Comparison of ENCODE assay signal across 12 cellular contexts in genomic region chr5:92505925-92506324, GRCh38.
DNase-seq lines count a peak whose midpoint lies in the region; ATAC-seq and TF ChIP-seq lines count a peak whose summit lies in the region.
"Had no signal": no experiment of that assay in that cellular context is flagged by ENCODE, and none has a peak within 500 bp of the region (broad histone marks: within the 10 kb centered on the region; RNA-seq: fewer than 3 reads in every experiment).

No MANE protein-coding gene starts in this region.

- H3K27me3 ChIP-seq in breast epithelium, result no peaks in the 10 kb centered on the region
- no peaks in the 10 kb centered on the region for H3K27me3 ChIP-seq in upper lobe of right lung
- H3K27me3 ChIP-seq: adrenal gland, gastroesophageal sphincter, stomach had no signal

- BruUV-seq in MCF 10A (replicated peaks; lab: Mats Ljungman, UMichigan), result no TSS peak

- no peaks in the 10 kb centered on the region for H3K4me1 ChIP-seq in breast epithelium
- peaks cover 3% of the 10 kb centered on the region for H3K4me1 ChIP-seq in upper lobe of right lung
- H3K4me1 ChIP-seq: adrenal gland, gastroesophageal sphincter, stomach had no signal

- POLR2A ChIA-PET in MCF 10A (lab: Yijun Ruan, JAX), result interaction anchor here (0.6 to 0.8 kb wide), 2 partner anchors 17 to 35 kb away, joined by 3 to 4 read pairs; no protein-coding TSS in a partner anchor

- ATAC-seq in upper lobe of right lung, result no peak
- ATAC-seq in GM21528 (IDR thresholded peaks at IDR 0.05; ENCODE audit: low FRiP score, unreplicated experiment), result no peak
- ATAC-seq: gastroesophageal sphincter had no signal

- intact Hi-C loops in MCF 10A (cut with micrococcal nuclease), result loop anchor here (5.0 kb wide), 1 partner anchor 46 kb away; no protein-coding TSS in a partner anchor
- intact Hi-C loops in breast epithelium (cut with DNase I; ENCODE audit: low total_unique reads), result no loop called here
- intact Hi-C loops in upper lobe of right lung (cut with DNase I), result no loop called here

- peak overlapping the region in 1 of 3 donors; percentile 7 for H3K4me3 ChIP-seq in breast epithelium
- peak overlapping the region; percentile 14 for H3K4me3 ChIP-seq in upper lobe of right lung
- H3K4me3 ChIP-seq: gastroesophageal sphincter, stomach had no signal

- H3K9me3 ChIP-seq in breast epithelium (peaks cover 23 to 27% of the 10 kb centered on the region in 2 donors), upper lobe of right lung (no peaks in the 10 kb centered on the region)
- H3K9me3 ChIP-seq: adrenal gland had no signal

- H3K9me3 Mint-ChIP-seq in MCF 10A (ENCODE audit: unreplicated experiment), result peaks cover 15% of the 10 kb centered on the region

- H3K4me3 Mint-ChIP-seq in MCF 10A (ENCODE audit: unreplicated experiment), result peak overlapping the region; percentile 51

- TF ChIP-seq CTCF in MCF 10A (IDR thresholded peaks at IDR 0.05; ENCODE audit: unreplicated experiment) (no peak), breast epithelium (IDR thresholded peaks at IDR 0.05) (no peak), upper lobe of right lung (IDR thresholded peaks at IDR 0.05) (no peak)

- CTCF ChIA-PET in MCF 10A (lab: Yijun Ruan, JAX), result interaction anchor here (0.6 to 0.7 kb wide), 3 partner anchors 141 to 1726 kb away, joined by 4 to 5 read pairs (median 4); no protein-coding TSS in a partner anchor

- TF ChIP-seq POLR2A in breast epithelium (IDR thresholded peaks at IDR 0.05), result no peak

- H3K4me1 Mint-ChIP-seq in MCF 10A (ENCODE audit: insufficient read depth, unreplicated experiment), result peaks cover 12% of the 10 kb centered on the region

- H3K27ac ChIP-seq in breast epithelium (no peak overlapping the region), upper lobe of right lung (no peak overlapping the region)
- H3K27ac ChIP-seq: adrenal gland, gastroesophageal sphincter, stomach had no signal

- no peaks in the 10 kb centered on the region for H3K36me3 Mint-ChIP-seq in MCF 10A (ENCODE audit: insufficient read depth, unreplicated experiment)

- H3K36me3 ChIP-seq in breast epithelium (no peaks in the 10 kb centered on the region), upper lobe of right lung (no peaks in the 10 kb centered on the region)
- H3K36me3 ChIP-seq: adrenal gland, gastroesophageal sphincter, stomach had no signal

- no peaks in the 10 kb centered on the region for H3K27me3 Mint-ChIP-seq in MCF 10A (ENCODE audit: insufficient read depth, unreplicated experiment)

- peak overlapping the region; percentile 92 for H3K27ac Mint-ChIP-seq in MCF 10A (ENCODE audit: low read depth, unreplicated experiment)

- DNase-seq in MCF 10A (ENCODE audit: unreplicated experiment) (peak; percentile 30), breast epithelium (ENCODE audit: low spot score in 2 of 2) (no peak), NAMALWA (ENCODE audit: low spot score) (peak; percentile 5), dermis microvascular lymphatic vessel endothelial cell (ENCODE audit: low read depth in 2 of 2) (peak; percentile 4 to 18), upper lobe of right lung (no peak), T-helper 1 cell (no peak), ecto neural progenitor cell (ENCODE audit: low spot score) (no peak)
- DNase-seq: activated CD4-positive, CD25-positive, alpha-beta regulatory T cell treated with anti-CD3 and anti-CD28 coated beads, Interleukin-2, amount 50 U/mL, for 72 hours; adrenal gland; stomach had no signal

Comparison
In these comparisons a context has a peak if more than half of its experiments do, and no peak if none do; other contexts are left out.
1. DNase-seq: peak in MCF 10A (single experiment), NAMALWA (single experiment) and dermis microvascular lymphatic vessel endothelial cell (2 of 2); none in breast epithelium (0 of 2), upper lobe of right lung (single experiment), T-helper 1 cell (0 of 5) and ecto neural progenitor cell (single experiment).